Comparison of ENCODE assay signal across 8 cellular contexts in genomic region chr3:66195347-66195783, GRCh38. TPM values are rescaled to one million over a fixed set of nuclear protein-coding genes. Genes with fewer than 3 reads are reported as not detected.
A peak's percentile ranks its signal among the peaks of the same experiment; 100 is the strongest.
DNase-seq lines count a peak whose midpoint lies in the region; ATAC-seq and TF ChIP-seq lines count a peak whose summit lies in the region.

No MANE protein-coding gene starts in this region.

- WGBS in HUES64, result 46% methylated on average over 20 of the region's 21 CpGs

- H3K4me2 ChIP-seq in skeletal muscle satellite cell (ENCODE audit: low read length), result peak overlapping the region; percentile 89

- no peak overlapping the region for H3K27ac ChIP-seq in HUES64 (ENCODE audit: low read depth, low read length)

- DNase-seq in AG10803 (ENCODE audit: low read depth), result peak; percentile 59
- peak in 57 of 58 donors; percentile 7 to 82 (median 59) for DNase-seq in anterior cingulate cortex (lab: John Stamatoyannopoulos, UW)
- no peak for DNase-seq in GDM1 (lab: John Stamatoyannopoulos, UW)
- DNase-seq in NCI-H1417 treated with DMSO at 0.1 percent for 48 hours (lab: John Stamatoyannopoulos, UW), result no peak

- H3K4me3 ChIP-seq in AG10803 (ENCODE audit: low read length) (peak overlapping the region; percentile 41), HUES64 (ENCODE audit: low read length) (peak overlapping the region; percentile 33), iPS-15b (ENCODE audit: low read depth, low read length) (peak overlapping the region; percentile 14), skeletal muscle satellite cell (ENCODE audit: low read length) (peak overlapping the region; percentile 54)

- H3K9me3 ChIP-seq in HUES64 (ENCODE audit: insufficient read depth, low read depth, low read length) (no peaks in the 10 kb centered on the region), iPS-15b (ENCODE audit: control insufficient read depth, insufficient read depth, low read length) (no peaks in the 10 kb centered on the region), skeletal muscle satellite cell (replicated peaks; ENCODE audit: low read length) (no peaks in the 10 kb centered on the region)

- H3K27me3 ChIP-seq in HUES64 (ENCODE audit: insufficient read depth, low read length), result no peaks in the 10 kb centered on the region
- H3K27me3 ChIP-seq in iPS-15b (ENCODE audit: control insufficient read depth, insufficient read depth, low read length), result no peaks in the 10 kb centered on the region
- H3K27me3 ChIP-seq in skeletal muscle satellite cell (ENCODE audit: control insufficient read depth, insufficient read depth, low read length), result peaks cover 29% of the 10 kb centered on the region

- peak; percentile 47 for TF ChIP-seq CTCF in AG10803 (conservative IDR thresholded peaks at IDR 0.05; ENCODE audit: low read length)

- H3K9ac ChIP-seq in HUES64 (ENCODE audit: low read depth, low read length), result no peak overlapping the region
- no peak overlapping the region for H3K9ac ChIP-seq in iPS-15b (ENCODE audit: low read depth, low read length)
- no peak overlapping the region for H3K9ac ChIP-seq in skeletal muscle satellite cell (ENCODE audit: low read depth, low read length)

- no peaks in the 10 kb centered on the region for H3K36me3 ChIP-seq in HUES64 (ENCODE audit: insufficient read depth, low read length)
- H3K36me3 ChIP-seq in iPS-15b (ENCODE audit: control insufficient read depth, insufficient read depth, low read length), result no peaks in the 10 kb centered on the region
- H3K36me3 ChIP-seq in skeletal muscle satellite cell (ENCODE audit: insufficient read depth, low read length), result no peaks in the 10 kb centered on the region

- no peak for ATAC-seq in esophagus mucosa

- H3K4me1 ChIP-seq in HUES64 (ENCODE audit: insufficient read depth, low read length) (no peaks in the 10 kb centered on the region), iPS-15b (ENCODE audit: control insufficient read depth, insufficient read depth, low read length) (no peaks in the 10 kb centered on the region), skeletal muscle satellite cell (ENCODE audit: control insufficient read depth, insufficient read depth, low read length) (peaks cover 4% of the 10 kb centered on the region)

RNA-seq across cellular contexts. Expression of gene SLC25A26, which starts 25.4 kb away (rescaled TPM):
- 22.8 TPM for polyA plus RNA-seq in HUES64 (2013, experiment 1 of 2)
- polyA plus RNA-seq in HUES64 (2013, experiment 2 of 2), result 22.8 TPM
- total RNA-seq in skeletal muscle satellite cell (2012; rRNA removed), result 13.5 and 15.7 TPM in 2 replicates
- 14.4 TPM for total RNA-seq in esophagus mucosa

Comparison
In these comparisons a context has a peak if more than half of its experiments do, and no peak if none do; other contexts are left out.
1. DNase-seq: peak in AG10803 (single experiment) and anterior cingulate cortex (57 of 58); none in GDM1 (single experiment) and NCI-H1417 treated with DMSO at 0.1 percent for 48 hours (single experiment).
2. Peak in every context shown above with its lines, with median percentiles within 50 percentile points of each other: H3K4me3 ChIP-seq.